In the genomic region with DNA sequence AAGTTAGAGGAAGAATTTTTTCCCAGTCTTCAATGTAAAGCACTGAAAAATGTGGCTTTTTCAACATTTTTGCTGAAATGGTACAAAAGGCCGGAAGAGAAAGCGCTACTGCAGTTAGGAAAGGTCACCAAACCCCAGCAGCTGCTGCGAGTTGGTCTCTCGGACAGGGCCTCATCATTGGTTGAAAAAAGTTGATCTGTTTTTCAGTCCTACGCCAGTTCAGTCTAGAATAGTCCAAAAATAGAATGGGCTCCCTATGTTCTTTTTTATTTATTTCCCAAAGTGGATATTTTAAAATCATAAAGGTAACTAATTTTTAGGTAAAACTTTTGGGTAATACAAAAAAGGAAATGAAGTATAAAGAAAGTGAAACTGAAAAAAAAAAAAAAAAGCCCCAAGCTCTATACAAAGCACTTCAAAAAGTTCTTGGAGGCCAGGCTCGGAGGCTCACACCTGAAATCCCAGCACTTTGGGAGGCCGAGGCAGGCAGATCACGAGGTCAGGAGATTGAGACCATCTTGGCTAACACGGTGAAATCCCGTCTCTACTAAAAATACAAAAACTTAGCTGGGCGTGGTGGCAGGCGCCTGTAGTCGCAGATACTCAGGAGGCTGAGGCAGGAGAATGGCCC, we compare ENCODE assay signal across 15 cellular contexts. TPM values are rescaled to one million over a fixed set of nuclear protein-coding genes. Genes with fewer than 3 reads are reported as not detected.
A peak's percentile ranks its signal among the peaks of the same experiment; 100 is the strongest.
DNase-seq lines count a peak whose midpoint lies in the region; ATAC-seq lines count a peak whose summit lies in the region.
"Had no signal": no experiment of that assay in that cellular context is flagged by ENCODE, and none has a peak within 500 bp of the region (broad histone marks: within the 10 kb centered on the region; RNA-seq: fewer than 3 reads in every experiment).

No MANE protein-coding gene starts in this region.

- in situ Hi-C loops in KBM-7 (cut with MboI; ENCODE audit: low pct_unique_long_range_greater_than_20kb, low sequenced_read_pairs) = no loop called here

- H3K36me3 Mint-ChIP-seq in activated T-cell treated with anti-CD3 and anti-CD28 coated beads, Interleukin-2, amount 50 U/mL, for 24 hours (ENCODE audit: low read depth) = no peaks in the 10 kb centered on the region
- peaks cover 15 to 16% of the 10 kb centered on the region in 2 donors for H3K36me3 Mint-ChIP-seq in naive B cell

- H3K4me3 Mint-ChIP-seq in activated T-cell treated with anti-CD3 and anti-CD28 coated beads, Interleukin-2, amount 50 U/mL, for 24 hours = peak overlapping the region; percentile 25
- peak overlapping the region; percentile 30 to 84 (median 68) for H3K4me3 Mint-ChIP-seq in naive B cell
- H3K4me3 Mint-ChIP-seq: activated naive CD8-positive, alpha-beta T cell treated with anti-CD3 and anti-CD28 coated beads, Interleukin-2, amount 50 U/mL, for 24 hours had no signal

- H3K27me3 Mint-ChIP-seq in activated T-cell treated with anti-CD3 and anti-CD28 coated beads, Interleukin-2, amount 50 U/mL, for 24 hours = no peaks in the 10 kb centered on the region
- no peaks in the 10 kb centered on the region for H3K27me3 Mint-ChIP-seq in naive B cell
- H3K27me3 Mint-ChIP-seq: activated naive CD8-positive, alpha-beta T cell treated with anti-CD3 and anti-CD28 coated beads, Interleukin-2, amount 50 U/mL, for 24 hours had no signal

- H3K27ac Mint-ChIP-seq in activated T-cell treated with anti-CD3 and anti-CD28 coated beads, Interleukin-2, amount 50 U/mL, for 24 hours = no peak overlapping the region
- peak overlapping the region; percentile 77 to 96 (median 88) for H3K27ac Mint-ChIP-seq in naive B cell
- H3K27ac Mint-ChIP-seq: activated naive CD8-positive, alpha-beta T cell treated with anti-CD3 and anti-CD28 coated beads, Interleukin-2, amount 50 U/mL, for 24 hours had no signal

- H3K9me3 Mint-ChIP-seq in activated T-cell treated with anti-CD3 and anti-CD28 coated beads, Interleukin-2, amount 50 U/mL, for 24 hours = no peaks in the 10 kb centered on the region
- H3K9me3 Mint-ChIP-seq in naive B cell = no peaks in the 10 kb centered on the region
- H3K9me3 Mint-ChIP-seq: activated naive CD8-positive, alpha-beta T cell treated with anti-CD3 and anti-CD28 coated beads, Interleukin-2, amount 50 U/mL, for 24 hours had no signal

- peaks cover 7% of the 10 kb centered on the region for H3K4me1 Mint-ChIP-seq in activated T-cell treated with anti-CD3 and anti-CD28 coated beads, Interleukin-2, amount 50 U/mL, for 24 hours (ENCODE audit: low read depth)
- H3K4me1 Mint-ChIP-seq in naive B cell = peaks cover 4 to 12% (median 11%) of the 10 kb centered on the region in 3 donors

- ATAC-seq in naive B cell (ENCODE audit: low read depth in 2 of 2) = peak; percentile 42 to 70
- ATAC-seq: activated naive CD8-positive, alpha-beta T cell treated with anti-CD3 and anti-CD28 coated beads, Interleukin-2, amount 50 U/mL, for 24 hours had no signal

- DNase-seq in activated T-cell treated with anti-CD3 and anti-CD28 coated beads, Interleukin-2, amount 50 U/mL, for 24 hours = no peak
- DNase-seq in activated T-cell treated with anti-CD3 and anti-CD28 coated beads for 4 hours = no peak
- peak; percentile 47 for DNase-seq in GM19238 (ENCODE audit: insufficient read length, low spot score)
- DNase-seq in RPMI8226 = peak; percentile 86
- DNase-seq in naive B cell = no peak
- DNase-seq in SKM-1 (lab: John Stamatoyannopoulos, UW; ENCODE audit: unreplicated experiment) = no peak
- no peak for DNase-seq in KBM-7
- no peak for DNase-seq in SW480 (ENCODE audit: low spot score)
- DNase-seq: activated naive CD8-positive, alpha-beta T cell treated with anti-CD3 and anti-CD28 coated beads, Interleukin-2, amount 50 U/mL, for 24 hours; caudate nucleus; islet precursor cell; NCI-H2171 treated with DMSO at 0.1 percent for 48 hours; OCI-M1; ovary; testis had no signal

RNA-seq across cellular contexts. Expression of gene ADAP2, which starts 17.4 kb away (rescaled TPM):
- 1 to 10 TPM; 3.1 to 8.2 (median 5.4) TPM for polyA plus RNA-seq in naive B cell (ENCODE audit: low read depth in 6 of 6)

RNA-seq across cellular contexts. Expression of gene RNF135, which starts 31.7 kb away (rescaled TPM):
- polyA plus RNA-seq in naive B cell (ENCODE audit: low read depth in 6 of 6) = 10 to 100 TPM; 34.0 to 50.2 (median 43.1) TPM

RNA-seq across cellular contexts. Expression of gene TEFM, which starts 33.1 kb away (rescaled TPM):
- 10 to 100 TPM; 16.0 to 33.9 (median 21.9) TPM for polyA plus RNA-seq in naive B cell (ENCODE audit: low read depth in 6 of 6)

Comparison
In these comparisons a context has a peak if more than half of its experiments do, and no peak if none do; other contexts are left out.
1. DNase-seq: peak in GM19238 (single experiment) and RPMI8226 (single experiment); none in activated T-cell treated with anti-CD3 and anti-CD28 coated beads, Interleukin-2, amount 50 U/mL, for 24 hours (single experiment), activated T-cell treated with anti-CD3 and anti-CD28 coated beads for 4 hours (single experiment), naive B cell (single experiment), SKM-1 (single experiment), KBM-7 (single experiment) and SW480 (single experiment).